In genomic region chr20:53915459-53916172, GRCh38 we compare ENCODE assay signal across 8 cellular contexts.
DNase-seq lines count a peak whose midpoint lies in the region; ATAC-seq and TF ChIP-seq lines count a peak whose summit lies in the region.

No MANE protein-coding gene starts in this region.

- no peaks in the 10 kb centered on the region for H3K9me2 ChIP-seq in OCI-LY1 (ENCODE audit: low read depth, low read length)

- H4K20me1 ChIP-seq in OCI-LY1 (ENCODE audit: insufficient read depth, low read length), result no peaks in the 10 kb centered on the region

- peak; percentile 84 for TF ChIP-seq CTCF in CD14-positive monocyte (IDR thresholded peaks at IDR 0.05)
- TF ChIP-seq CTCF in OCI-LY1 (IDR thresholded peaks at IDR 0.05; ENCODE audit: low read length), result peak; percentile 87
- TF ChIP-seq CTCF in mucosa of descending colon (IDR thresholded peaks at IDR 0.05), result peak; percentile 77

- peaks cover 0 to 1% (median 0%) of the 10 kb centered on the region in 7 donors for H3K9me3 Mint-ChIP-seq in CD14-positive monocyte

- H3K9me3 ChIP-seq in OCI-LY1 (ENCODE audit: low read length) (peaks cover 2% of the 10 kb centered on the region; the same call in 1 of the 2 replicates), mucosa of descending colon (no peaks in the 10 kb centered on the region)

- H3F3A ChIP-seq in OCI-LY1 (ENCODE audit: insufficient read depth, low read length), result no peaks in the 10 kb centered on the region

- intact Hi-C loops in CD14-positive monocyte (cut with micrococcal nuclease), result loop anchor here (5.0 to 10.0 kb wide), 3 partner anchors 81 to 338 kb away; no protein-coding TSS in a partner anchor
- intact Hi-C loops in mucosa of descending colon (cut with DNase I, micrococcal nuclease), result loop anchor here (2.0 to 5.0 kb wide), 2 partner anchors 337 to 338 kb away; no protein-coding TSS in a partner anchor

- DNase-seq in CD14-positive monocyte (ENCODE audit: low spot score) (peak; percentile 96), HUDEP-2 (lab: John Stamatoyannopoulos, UW; ENCODE audit: unreplicated experiment in 76 of 76) (peak in 74 of 76 experiments; percentile 33 to 92 (median 80)), epidermal melanocyte (ENCODE audit: insufficient read length, low spot score) (peak; percentile 84), mucosa of descending colon (peak; percentile 96 to 100 (median 99))
- DNase-seq in activated CD8-positive, alpha-beta memory T cell treated with anti-CD3 and anti-CD28 coated beads, Interleukin-2, amount 50 U/mL, for 48 hours, result peak; percentile 98
- peak; percentile 91 to 96 for DNase-seq in stimulated activated CD8-positive, alpha-beta memory T cell treated with anti-CD3 and anti-CD28 coated beads, Interleukin-2, amount 100 ng/mL, for 48 hours (ENCODE audit: low read depth in 2 of 2)

- H3K4me1 ChIP-seq in OCI-LY1 (ENCODE audit: insufficient read depth, low read length, severe bottlenecking) (peaks cover 73% of the 10 kb centered on the region), mucosa of descending colon (ENCODE audit: low read depth) (peaks cover 24% of the 10 kb centered on the region)

- H3K4me3 Mint-ChIP-seq in CD14-positive monocyte, result peak overlapping the region; percentile 92 to 97

- H3K4me1 Mint-ChIP-seq in CD14-positive monocyte, result peaks cover 63% of the 10 kb centered on the region

- peak overlapping the region; percentile 94 to 100 (median 98) for H3K27ac Mint-ChIP-seq in CD14-positive monocyte

- peak overlapping the region; percentile 74 for H3K4me2 ChIP-seq in OCI-LY1 (ENCODE audit: low read length)

- peak overlapping the region; percentile 93 for H3K27ac ChIP-seq in OCI-LY1 (ENCODE audit: low read depth, low read length, poor library complexity, severe bottlenecking)

- peak overlapping the region; percentile 56 for H3K4me3 ChIP-seq in OCI-LY1 (ENCODE audit: low read depth, low read length, poor library complexity, severe bottlenecking)
- no peak overlapping the region for H3K4me3 ChIP-seq in mucosa of descending colon

- H3K79me2 ChIP-seq in OCI-LY1 (ENCODE audit: insufficient read depth, low read length), result no peaks in the 10 kb centered on the region

- peak overlapping the region; percentile 72 for H3K9ac ChIP-seq in OCI-LY1 (ENCODE audit: low read length)

- H3K36me3 Mint-ChIP-seq in CD14-positive monocyte, result peaks cover 0 to 1% of the 10 kb centered on the region in 2 donors

- H2AFZ ChIP-seq in OCI-LY1 (ENCODE audit: low read length), result no peak overlapping the region

- no peaks in the 10 kb centered on the region for H3K27me3 ChIP-seq in OCI-LY1 (ENCODE audit: insufficient read depth, low read length)

- H3K36me3 ChIP-seq in OCI-LY1 (ENCODE audit: insufficient read depth, low read length) (no peaks in the 10 kb centered on the region), mucosa of descending colon (ENCODE audit: low read depth) (no peaks in the 10 kb centered on the region)

- peaks cover 0 to 3% (median 1%) of the 10 kb centered on the region in 3 donors for H3K27me3 Mint-ChIP-seq in CD14-positive monocyte (ENCODE audit: low read depth in 3 of 3)

- ATAC-seq in GM19395 (IDR thresholded peaks at IDR 0.05; ENCODE audit: unreplicated experiment), result peak; percentile 58
- ATAC-seq in mucosa of descending colon, result peak; percentile 97
